In genomic region chr11:26231252-26231661, GRCh38 we compare ENCODE assay signal across 1 cellular context.
A peak's percentile ranks its signal among the peaks of the same experiment; 100 is the strongest.
TF ChIP-seq lines count a peak whose summit lies in the region.

No MANE protein-coding gene starts in this region.

TF ChIP-seq in SK-N-SH, 30 proteins besides CTCF, POLR2A, EP300 and RAD21 (continued from another document):
- no peak for TF ChIP-seq IRF3 (IDR thresholded peaks at IDR 0.05; ENCODE audit: low read depth, low read length)
- peak; percentile 92; the same call in 1 of the 2 replicates for TF ChIP-seq RXRA (IDR thresholded peaks at IDR 0.05; ENCODE audit: borderline replicate concordance, low read depth)
- TF ChIP-seq FOXJ3 (CRISPR knock-in tag; IDR thresholded peaks at IDR 0.05) = no peak
- TF ChIP-seq USF1 (IDR thresholded peaks at IDR 0.05; ENCODE audit: borderline replicate concordance, low read depth) = no peak
- no peak for TF ChIP-seq MXI1 (IDR thresholded peaks at IDR 0.05; ENCODE audit: low read depth, low read length)
- no peak; the same call in 1 of the 2 replicates for TF ChIP-seq YY1 (IDR thresholded peaks at IDR 0.05; ENCODE audit: low read depth)
- no peak for TF ChIP-seq RCOR1 (IDR thresholded peaks at IDR 0.05; ENCODE audit: low read length)
- no peak for TF ChIP-seq GATA2 (CRISPR knock-in tag; IDR thresholded peaks at IDR 0.05)
- peak; percentile 91 for TF ChIP-seq NFIC (IDR thresholded peaks at IDR 0.05; ENCODE audit: borderline replicate concordance)
- TF ChIP-seq RFX5 (IDR thresholded peaks at IDR 0.05; ENCODE audit: low read length) = no peak
- peak; percentile 86 for TF ChIP-seq MAX (IDR thresholded peaks at IDR 0.05; ENCODE audit: low read depth)
- TF ChIP-seq ZBTB33 (IDR thresholded peaks at IDR 0.05; ENCODE audit: borderline replicate concordance, low read depth) = peak; percentile 80
